21 cellular contexts compared by ENCODE assay signal in the genomic region with DNA sequence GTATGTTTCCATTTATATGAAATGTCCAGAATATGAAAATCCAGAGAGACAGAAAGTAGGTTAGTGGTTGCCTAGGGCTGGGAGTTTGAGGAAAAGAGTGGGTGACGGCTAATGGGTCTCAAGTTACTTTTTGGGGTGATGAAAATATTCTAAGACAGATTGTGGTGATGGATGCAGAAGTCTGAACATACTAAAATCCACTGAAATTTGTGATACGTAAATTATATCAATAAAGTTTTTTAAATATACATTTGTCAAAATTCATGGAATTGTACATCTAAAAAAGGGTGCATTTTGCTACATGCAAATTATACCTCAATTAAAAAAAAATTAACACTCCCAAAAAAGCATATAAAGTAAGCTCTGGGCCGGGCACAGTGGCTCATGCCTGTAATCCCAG. TPM values are rescaled to one million over a fixed set of nuclear protein-coding genes. Genes with fewer than 3 reads are reported as not detected.
A peak's percentile ranks its signal among the peaks of the same experiment; 100 is the strongest.
DNase-seq lines count a peak whose midpoint lies in the region; ATAC-seq and TF ChIP-seq lines count a peak whose summit lies in the region.
"Had no signal": no experiment of that assay in that cellular context is flagged by ENCODE, and none has a peak within 500 bp of the region (broad histone marks: within the 10 kb centered on the region; RNA-seq: fewer than 3 reads in every experiment).

No MANE protein-coding gene starts in this region.

- H3K36me3 ChIP-seq in BLaER1 treated with 17β-estradiol and CSF1 and Interleukin-3, amounts not matched to agents 10 nM and 100 nM: no peaks in the 10 kb centered on the region
- H3K36me3 ChIP-seq in Panc1 (ENCODE audit: control insufficient read depth, insufficient read depth, low read length) (no peaks in the 10 kb centered on the region), neutrophil (no peaks in the 10 kb centered on the region)
- H3K36me3 ChIP-seq: BLaER1 had no signal

- H3K27ac Mint-ChIP-seq in naive thymus-derived CD8-positive, alpha-beta T cell: peak overlapping the region in 2 of 10 donors; percentile 4 to 57
- H3K27ac Mint-ChIP-seq: CD4-positive, CD25-positive, alpha-beta regulatory T cell; GM23338; HFFc6 had no signal

- no peaks in the 10 kb centered on the region for H3K9me3 ChIP-seq in BLaER1 treated with 17β-estradiol and CSF1 and Interleukin-3, amounts not matched to agents 10 nM and 100 nM (replicated peaks in 1 of 11)
- H3K9me3 ChIP-seq in Panc1 (ENCODE audit: control insufficient read depth, insufficient read depth, low read depth, low read length): no peaks in the 10 kb centered on the region
- no peaks in the 10 kb centered on the region for H3K9me3 ChIP-seq in neutrophil
- H3K9me3 ChIP-seq: BLaER1 had no signal

- peaks cover 47 to 79% (median 69%) of the 10 kb centered on the region in 10 experiments for H3K4me1 ChIP-seq in BLaER1 treated with 17β-estradiol and CSF1 and Interleukin-3, amounts not matched to agents 10 nM and 100 nM
- H3K4me1 ChIP-seq in Panc1 (ENCODE audit: control insufficient read depth, insufficient read depth, low read length): peaks cover 37% of the 10 kb centered on the region
- peaks cover 39 to 40% of the 10 kb centered on the region in 2 experiments for H3K4me1 ChIP-seq in neutrophil (ENCODE audit: control insufficient read depth in 1 of 2, insufficient read depth in 1 of 2, low read depth in 1 of 2, low read length in 1 of 2)

- intact Hi-C loops in Panc1 (cut with micrococcal nuclease; ENCODE audit: unreplicated experiment): no loop called here

- no peaks in the 10 kb centered on the region for H3K9me3 Mint-ChIP-seq in naive thymus-derived CD8-positive, alpha-beta T cell
- H3K9me3 Mint-ChIP-seq: CD4-positive, CD25-positive, alpha-beta regulatory T cell; CD8-positive, alpha-beta memory T cell; GM23338; HFFc6 had no signal

- no peaks in the 10 kb centered on the region for H4K20me1 ChIP-seq in BLaER1 treated with 17β-estradiol and CSF1 and Interleukin-3, amounts not matched to agents 10 nM and 100 nM
- H4K20me1 ChIP-seq: BLaER1 had no signal

- H3K9ac ChIP-seq in BLaER1 treated with 17β-estradiol and CSF1 and Interleukin-3, amounts not matched to agents 10 nM and 100 nM: no peak overlapping the region
- H3K9ac ChIP-seq: BLaER1, KMS-11 had no signal

- POLR2A ChIA-PET in Panc1 (lab: Charles Lee): no interaction called here
- POLR2A ChIA-PET in naive thymus-derived CD8-positive, alpha-beta T cell (lab: Charles Lee): interaction anchor here (0.6 to 1.8 kb wide), 8 partner anchors 8 to 402 kb away, joined by 3 to 7 read pairs (median 4); partner anchors contain the start of gene DDIT4

- H3K27ac ChIP-seq in BLaER1 treated with 17β-estradiol and CSF1 and Interleukin-3, amounts not matched to agents 10 nM and 100 nM: no peak overlapping the region
- H3K27ac ChIP-seq in HL-60 (replicated peaks): peak overlapping the region; percentile 39
- 0 out of 2 replicates have a peak overlapping the region, but pooled peaks have one; percentile 7 for H3K27ac ChIP-seq in Panc1 (ENCODE audit: low read length)
- peak overlapping the region; percentile 49 for H3K27ac ChIP-seq in neutrophil
- no peak overlapping the region for H3K27ac ChIP-seq in coronary artery
- no peak overlapping the region for H3K27ac ChIP-seq in substantia nigra (ENCODE audit: low read depth, low read length, poor library complexity, severe bottlenecking)
- H3K27ac ChIP-seq: BLaER1, KMS-11 had no signal

- H3K4me3 Mint-ChIP-seq in naive thymus-derived CD8-positive, alpha-beta T cell: no peak overlapping the region
- H3K4me3 Mint-ChIP-seq: CD8-positive, alpha-beta memory T cell; GM23338; HFFc6 had no signal

- ATAC-seq in Panc1: no peak
- no peak for ATAC-seq in naive thymus-derived CD8-positive, alpha-beta T cell
- ATAC-seq: GM23338, HCT116 had no signal

- CTCF ChIA-PET in Panc1 (lab: Charles Lee): no interaction called here

- H3K36me3 Mint-ChIP-seq in naive thymus-derived CD8-positive, alpha-beta T cell: no peaks in the 10 kb centered on the region
- H3K36me3 Mint-ChIP-seq: CD4-positive, CD25-positive, alpha-beta regulatory T cell; CD8-positive, alpha-beta memory T cell had no signal

- H3K4me1 Mint-ChIP-seq in naive thymus-derived CD8-positive, alpha-beta T cell: peaks cover 19 to 55% (median 52%) of the 10 kb centered on the region in 4 donors

- in situ Hi-C loops in Panc1 (cut with HindIII; ENCODE audit: low pct_unique_long_range_greater_than_20kb, low sequenced_read_pairs): no loop called here

- BruUV-seq in Panc1 (replicated peaks; lab: Mats Ljungman, UMichigan): no TSS peak

- peak overlapping the region in 7 of 11 experiments; percentile 42 to 68 (median 61); a peak in 8 of 22 replicates for H3K4me2 ChIP-seq in BLaER1 treated with 17β-estradiol and CSF1 and Interleukin-3, amounts not matched to agents 10 nM and 100 nM
- H3K4me2 ChIP-seq: GM23338, KMS-11 had no signal

- TF ChIP-seq CTCF in HL-60 (IDR thresholded peaks at IDR 0.05; ENCODE audit: insufficient read depth, low read length) (no peak), Panc1 (IDR thresholded peaks at IDR 0.05) (no peak), neutrophil (IDR thresholded peaks at IDR 0.05) (no peak), coronary artery (IDR thresholded peaks at IDR 0.05) (no peak)

- H3K27me3 ChIP-seq in BLaER1 treated with 17β-estradiol and CSF1 and Interleukin-3, amounts not matched to agents 10 nM and 100 nM: no peaks in the 10 kb centered on the region
- H3K27me3 ChIP-seq in HL-60 (ENCODE audit: insufficient read depth, poor library complexity, severe bottlenecking): no peaks in the 10 kb centered on the region
- no peaks in the 10 kb centered on the region for H3K27me3 ChIP-seq in Panc1 (ENCODE audit: control insufficient read depth, insufficient read depth, low read length)
- no peaks in the 10 kb centered on the region for H3K27me3 ChIP-seq in neutrophil
- H3K27me3 ChIP-seq: BLaER1 had no signal

- H3K4me3 ChIP-seq in BLaER1 treated with 17β-estradiol and CSF1 and Interleukin-3, amounts not matched to agents 10 nM and 100 nM: no peak overlapping the region
- H3K4me3 ChIP-seq in HL-60 (replicated peaks; ENCODE audit: insufficient read depth, low read length): no peak overlapping the region
- H3K4me3 ChIP-seq in Panc1 (ENCODE audit: low read depth in 2 of 2, low read length in 2 of 2): no peak overlapping the region
- H3K4me3 ChIP-seq in neutrophil (ENCODE audit: low read depth in 1 of 2, low read length in 1 of 2): no peak overlapping the region
- no peak overlapping the region for H3K4me3 ChIP-seq in coronary artery
- H3K4me3 ChIP-seq: BLaER1, GM23338 had no signal

- DNase-seq in HL-60 (ENCODE audit: low read depth in 1 of 2, low spot score in 1 of 2): no peak
- no peak for DNase-seq in Panc1 (ENCODE audit: low read depth, low spot score)
- no peak for DNase-seq in coronary artery (ENCODE audit: low spot score)
- no peak for DNase-seq in naive thymus-derived CD8-positive, alpha-beta T cell
- no peak for DNase-seq in substantia nigra (lab: John Stamatoyannopoulos, UW)
- DNase-seq: ACHN; CD4-positive, CD25-positive, alpha-beta regulatory T cell; CD8-positive, alpha-beta memory T cell; COR-L47; DMS 273 treated with DMSO at 0.1 percent for 48 hours; DMS53; DND-41; EL; HFFc6; IMR-90 had no signal

- H3K27me3 Mint-ChIP-seq in naive thymus-derived CD8-positive, alpha-beta T cell: no peaks in the 10 kb centered on the region
- H3K27me3 Mint-ChIP-seq: CD4-positive, CD25-positive, alpha-beta regulatory T cell; CD8-positive, alpha-beta memory T cell had no signal

RNA-seq across cellular contexts. Expression of gene DDIT4, which starts 9.4 kb away (rescaled TPM):
- 157 TPM for total RNA-seq in Panc1 (2021; ENCODE audit: unreplicated experiment)
- polyA plus RNA-seq in Panc1 (2012; ENCODE audit: insufficient read length): 344 TPM
- total RNA-seq in naive thymus-derived CD8-positive, alpha-beta T cell: 10 to 100 TPM; 23.8 to 29.6 TPM
- 100 to 1,000 TPM in 2 of 3 donors, 10 to 100 TPM in 1; 68.0 to 190 (median 189) TPM for polyA plus RNA-seq in naive thymus-derived CD8-positive, alpha-beta T cell

Comparison
In these comparisons a context has a peak if more than half of its experiments do, and no peak if none do; other contexts are left out.
1. H3K27ac ChIP-seq: peak in HL-60 (single experiment), Panc1 (single experiment) and neutrophil (single experiment); none in BLaER1 treated with 17β-estradiol and CSF1 and Interleukin-3, amounts not matched to agents 10 nM and 100 nM (0 of 11), coronary artery (0 of 2) and substantia nigra (single experiment).